Comparison of ENCODE assay signal across 8 cellular contexts in genomic region chr1:65958561-65959350, GRCh38.
DNase-seq lines count a peak whose midpoint lies in the region; ATAC-seq, FAIRE-seq and TF ChIP-seq lines count a peak whose summit lies in the region.

No MANE protein-coding gene starts in this region.

- no peak overlapping the region for H3K9ac ChIP-seq in colonic mucosa (ENCODE audit: low read depth in 2 of 2, low read length in 2 of 2)

- H3K9me3 ChIP-seq in colonic mucosa: no peaks in the 10 kb centered on the region

- H3K36me3 ChIP-seq in colonic mucosa: no peaks in the 10 kb centered on the region

- no peak for TF ChIP-seq EP300 in Ishikawa (IDR thresholded peaks at IDR 0.05; ENCODE audit: borderline replicate concordance)

- H3K4me1 ChIP-seq in colonic mucosa: peaks cover 6% of the 10 kb centered on the region

- H3K4me3 ChIP-seq in colonic mucosa: no peak overlapping the region

- no peaks in the 10 kb centered on the region for H3K27me3 ChIP-seq in colonic mucosa

- no peak overlapping the region for H3K27ac ChIP-seq in colonic mucosa

- peak; percentile 81 for FAIRE-seq in RCC 7860 (lab: Jason Lieb, UNC)

- intact Hi-C loops in colonic mucosa (cut with DNase I): loop anchor here (5.0 kb wide), 1 partner anchor 489 kb away; no protein-coding TSS in a partner anchor

- peak; percentile 12 for DNase-seq in NCI-H146 (lab: John Stamatoyannopoulos, UW)
- no peak for DNase-seq in NCI-H146 treated with DMSO at 0.1 percent for 48 hours (lab: John Stamatoyannopoulos, UW; ENCODE audit: unreplicated experiment)
- peak; percentile 29 for DNase-seq in RCC 7860 (ENCODE audit: low spot score)
- DNase-seq in colonic mucosa: no peak
- DNase-seq in medulla oblongata (ENCODE audit: extremely low spot score): peak; percentile 86

- ATAC-seq in GM19324 (IDR thresholded peaks at IDR 0.05; ENCODE audit: low FRiP score, unreplicated experiment) (peak; percentile 50), HG02970 (IDR thresholded peaks at IDR 0.05; ENCODE audit: low FRiP score, unreplicated experiment) (no peak)

- TF ChIP-seq CTCF in colonic mucosa (IDR thresholded peaks at IDR 0.05): peak; percentile 66

- TF ChIP-seq RAD21 in Ishikawa (IDR thresholded peaks at IDR 0.05; ENCODE audit: low read depth): peak; percentile 83

TF ChIP-seq in Ishikawa, 13 proteins besides CTCF, POLR2A, EP300 and RAD21:
- TF ChIP-seq CREB1 (IDR thresholded peaks at IDR 0.05; ENCODE audit: low read depth) (no peak), EGR1 (IDR thresholded peaks at IDR 0.05) (no peak), MAX (IDR thresholded peaks at IDR 0.05) (no peak), TEAD4 (IDR thresholded peaks at IDR 0.05) (no peak), NFIC (IDR thresholded peaks at IDR 0.05) (no peak), ZBTB7A (IDR thresholded peaks at IDR 0.05; ENCODE audit: low read depth) (no peak), TCF12 (IDR thresholded peaks at IDR 0.05; ENCODE audit: low read depth) (no peak), YY1 (IDR thresholded peaks at IDR 0.05; ENCODE audit: low read depth) (no peak), TAF1 (IDR thresholded peaks at IDR 0.05; ENCODE audit: low read depth) (no peak), FOXM1 (IDR thresholded peaks at IDR 0.05; ENCODE audit: borderline replicate concordance, low read depth) (no peak), CEBPB (IDR thresholded peaks at IDR 0.05) (no peak), REST (IDR thresholded peaks at IDR 0.05; ENCODE audit: low read depth) (no peak)
- TF ChIP-seq, protein P1, sequence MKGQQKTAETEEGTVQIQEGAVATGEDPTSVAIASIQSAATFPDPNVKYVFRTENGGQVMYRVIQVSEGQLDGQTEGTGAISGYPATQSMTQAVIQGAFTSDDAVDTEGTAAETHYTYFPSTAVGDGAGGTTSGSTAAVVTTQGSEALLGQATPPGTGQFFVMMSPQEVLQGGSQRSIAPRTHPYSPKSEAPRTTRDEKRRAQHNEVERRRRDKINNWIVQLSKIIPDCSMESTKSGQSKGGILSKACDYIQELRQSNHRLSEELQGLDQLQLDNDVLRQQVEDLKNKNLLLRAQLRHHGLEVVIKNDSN (IDR thresholded peaks at IDR 0.05): no peak

Comparison
In these comparisons a context has a peak if more than half of its experiments do, and no peak if none do; other contexts are left out.
1. DNase-seq: peak in NCI-H146 (single experiment), RCC 7860 (single experiment) and medulla oblongata (single experiment); none in NCI-H146 treated with DMSO at 0.1 percent for 48 hours (single experiment) and colonic mucosa (single experiment).